ENCODE assay signal across 11 cellular contexts in genomic region chr1:38997034-38997900, GRCh38. TPM values are rescaled to one million over a fixed set of nuclear protein-coding genes. Genes with fewer than 3 reads are reported as not detected.
DNase-seq lines count a peak whose midpoint lies in the region; ATAC-seq, FAIRE-seq and TF ChIP-seq lines count a peak whose summit lies in the region.
"Had no signal": no experiment of that assay in that cellular context is flagged by ENCODE, and none has a peak within 500 bp of the region (broad histone marks: within the 10 kb centered on the region; RNA-seq: fewer than 3 reads in every experiment).

No MANE protein-coding gene starts in this region.

- H3K4me1 ChIP-seq in A549 (peaks cover 23% of the 10 kb centered on the region), H9 (ENCODE audit: insufficient read depth, low read length) (peaks cover 4% of the 10 kb centered on the region; the same call in 1 of the 2 replicates), ovary (ENCODE audit: insufficient read depth) (peaks cover 5% of the 10 kb centered on the region)

- no peak overlapping the region for H2BK20ac ChIP-seq in H9 (ENCODE audit: low read depth, low read length, poor library complexity, severe bottlenecking)

- TF ChIP-seq RAD21 in A549 (conservative IDR thresholded peaks at IDR 0.05 in 1 of 2, IDR thresholded peaks at IDR 0.05 in 1 of 2) = no peak

- H3K36me3 Mint-ChIP-seq in H9 (ENCODE audit: insufficient read depth in 1 of 3, low read depth in 3 of 3) (peaks cover 61 to 95% (median 86%) of the 10 kb centered on the region in 3 experiments), brain (peaks cover 72% of the 10 kb centered on the region)
- peaks cover 6 to 69% (median 15%) of the 10 kb centered on the region in 3 donors for H3K36me3 Mint-ChIP-seq in naive thymus-derived CD8-positive, alpha-beta T cell

- H3K9me3 Mint-ChIP-seq in H9 = no peaks in the 10 kb centered on the region
- H3K9me3 Mint-ChIP-seq in brain = no peaks in the 10 kb centered on the region
- no peaks in the 10 kb centered on the region for H3K9me3 Mint-ChIP-seq in naive thymus-derived CD8-positive, alpha-beta T cell

- ATAC-seq in A549 (no peak), HG03378 (IDR thresholded peaks at IDR 0.05; ENCODE audit: unreplicated experiment) (no peak), GM21381 (IDR thresholded peaks at IDR 0.05; ENCODE audit: unreplicated experiment) (no peak)
- peak; percentile 41 to 82 for ATAC-seq in naive thymus-derived CD8-positive, alpha-beta T cell

- H3K27ac ChIP-seq in A549 (peak overlapping the region in 1 of 2 experiments; percentile 1; a peak in 1 of 6 replicates), H9 (ENCODE audit: insufficient read length, low read depth, low read length) (no peak overlapping the region), ovary (no peak overlapping the region)

- no peak for FAIRE-seq in A549 (lab: Jason Lieb, UNC)

- H3K4me3 Mint-ChIP-seq in H9 (peak overlapping the region; percentile 9 to 19; a peak in 4 of 5 replicates), brain (peak overlapping the region in 3 of 5 experiments; percentile 36 to 50 (median 48))
- H3K4me3 Mint-ChIP-seq in naive thymus-derived CD8-positive, alpha-beta T cell = peak overlapping the region; percentile 54 to 79 (median 72)

- no peaks in the 10 kb centered on the region for H4K20me1 ChIP-seq in H9 (ENCODE audit: control insufficient read depth, insufficient read depth, insufficient read length)

- H2BK120ac ChIP-seq in H9 (ENCODE audit: low read depth, low read length, poor library complexity, severe bottlenecking) = no peak overlapping the region

- no peaks in the 10 kb centered on the region for H3K79me1 ChIP-seq in H9 (ENCODE audit: insufficient read depth, low read depth, low read length, poor library complexity, severe bottlenecking)

- H3K79me2 ChIP-seq in H9 (ENCODE audit: insufficient read depth, low read length) = peaks cover 50% of the 10 kb centered on the region

- H3K27ac Mint-ChIP-seq in H9 (peak overlapping the region; percentile 60 to 95 (median 77); a peak in 4 of 7 replicates), brain (peak overlapping the region; percentile 2 to 71 (median 51))
- peak overlapping the region; percentile 63 to 95 (median 88) for H3K27ac Mint-ChIP-seq in naive thymus-derived CD8-positive, alpha-beta T cell

- H2BK12ac ChIP-seq in H9 (ENCODE audit: insufficient read length, low read depth, low read length) = no peak overlapping the region

- H3K23me2 ChIP-seq in H9 (ENCODE audit: insufficient read length, low read depth, low read length, poor library complexity, severe bottlenecking) = peaks cover 7% of the 10 kb centered on the region

- H2BK15ac ChIP-seq in H9 (ENCODE audit: low read depth, low read length) = no peak overlapping the region

- H3K4me3 ChIP-seq in A549 (no peak overlapping the region), ovary (no peak overlapping the region)

- POLR2A ChIA-PET in A549 (lab: Yijun Ruan, JAX) = interaction anchor here (1.3 kb wide), 1 partner anchor 29 kb away, joined by 4 read pairs; the partner anchor contains the start of gene NDUFS5
- POLR2A ChIA-PET in naive thymus-derived CD8-positive, alpha-beta T cell (lab: Charles Lee) = interaction anchor here (1.0 to 2.0 kb wide), 4 partner anchors 19 to 68 kb away, joined by 3 to 11 read pairs (median 6); partner anchors contain the start of gene NDUFS5

- no peak overlapping the region for H3K56ac ChIP-seq in H9 (ENCODE audit: insufficient read length, low read depth, low read length)

- no peak overlapping the region for H3K18ac ChIP-seq in H9 (ENCODE audit: insufficient read length, low read depth, low read length)

- peaks cover 61 to 83% of the 10 kb centered on the region in 2 experiments for H3K4me1 Mint-ChIP-seq in H9
- peaks cover 56% of the 10 kb centered on the region for H3K4me1 Mint-ChIP-seq in brain
- peaks cover 37 to 68% (median 58%) of the 10 kb centered on the region in 4 donors for H3K4me1 Mint-ChIP-seq in naive thymus-derived CD8-positive, alpha-beta T cell

- H3K4ac ChIP-seq in H9 (ENCODE audit: low read depth, low read length) = no peak overlapping the region

- H3K14ac ChIP-seq in H9 (ENCODE audit: insufficient read depth, low read length) = no peak overlapping the region

- TF ChIP-seq EP300 in A549 (IDR thresholded peaks at IDR 0.05) = no peak
- no peak for TF ChIP-seq EP300 in ovary (IDR thresholded peaks at IDR 0.05)

- CTCF ChIA-PET in A549 (lab: Yijun Ruan, JAX) = interaction anchor here (1.0 kb wide), 1 partner anchor 10 kb away, joined by 5 read pairs; no protein-coding TSS in a partner anchor

- H3K9ac ChIP-seq in H9 (ENCODE audit: extremely low read depth, insufficient read length, low read length) = peak overlapping the region; percentile 17

- no peak overlapping the region for H4K91ac ChIP-seq in H9 (ENCODE audit: insufficient read length, low read depth, low read length)

- H2BK5ac ChIP-seq in H9 (ENCODE audit: insufficient read length, low read length) = no peak overlapping the region

- intact Hi-C loops in ovary (cut with DNase I) = loop anchor here in 2 of 4 donors (1.0 to 10.0 kb wide), 2 partner anchors 11 to 122 kb away; partner anchors contain the start of gene MYCBP (in 2 of the 2)

- TF ChIP-seq POLR2A in A549 (IDR thresholded peaks at IDR 0.05; ENCODE audit: low read length) (no peak), ovary (IDR thresholded peaks at IDR 0.05) (no peak)

- peak overlapping the region; percentile 35; the same call in 2 of the 3 replicates for H3K4me2 ChIP-seq in A549
- peak overlapping the region; percentile 24 for H3K4me2 ChIP-seq in H9 (ENCODE audit: insufficient read depth, insufficient read length, low read length)

- TF ChIP-seq CTCF in A549 (IDR thresholded peaks at IDR 0.05) (no peak), H9 (conservative IDR thresholded peaks at IDR 0.05) (no peak), brain (conservative IDR thresholded peaks at IDR 0.05) (no peak), ovary (IDR thresholded peaks at IDR 0.05) (no peak)

- H3T11ph ChIP-seq in H9 (ENCODE audit: low read length) = no peak overlapping the region

- no peaks in the 10 kb centered on the region for H3K9me3 ChIP-seq in A549
- H3K9me3 ChIP-seq in H9 (ENCODE audit: control insufficient read depth, low read depth, low read length) = no peaks in the 10 kb centered on the region
- no peaks in the 10 kb centered on the region for H3K9me3 ChIP-seq in ovary

- H4K8ac ChIP-seq in H9 (replicated peaks; ENCODE audit: insufficient read length, low read depth, low read length) = no peak overlapping the region

- no peak overlapping the region for H2AK5ac ChIP-seq in H9 (ENCODE audit: insufficient read length, low read length)

- DNase-seq in A549 (ENCODE audit: low read depth in 1 of 2, low spot score in 1 of 2) = no peak
- no peak for DNase-seq in H9
- peak in 3 of 10 donors; percentile 29 to 45 (median 33) for DNase-seq in naive thymus-derived CD8-positive, alpha-beta T cell
- no peak for DNase-seq in ovary
- DNase-seq in activated CD4-positive, alpha-beta T cell treated with anti-CD3 and anti-CD28 coated beads for 48 hours = no peak
- DNase-seq: COR-L47; effector CD4-positive, alpha-beta T cell; NCI-H2029 had no signal

- H3K27me3 Mint-ChIP-seq in H9 (ENCODE audit: low read depth) (no peaks in the 10 kb centered on the region; the same call in 1 of the 2 replicates), brain (peaks cover under 1% of the 10 kb centered on the region)
- H3K27me3 Mint-ChIP-seq in naive thymus-derived CD8-positive, alpha-beta T cell = no peaks in the 10 kb centered on the region

- no peak overlapping the region for H3K23ac ChIP-seq in H9 (ENCODE audit: insufficient read length, low read depth, low read length)

- no peak overlapping the region for H2AFZ ChIP-seq in H9 (ENCODE audit: low read length)

- H4K5ac ChIP-seq in H9 (ENCODE audit: insufficient read length, low read depth, low read length) = no peak overlapping the region

- no peaks in the 10 kb centered on the region for H3K36me3 ChIP-seq in ovary

- WGBS in A549 (ENCODE audit: missing lambda C conversion rate) = 39% methylated on average over 4 of the region's 4 CpGs
- WGBS in H9 (ENCODE audit: extremely low coverage, insufficient read length, low lambda C conversion rate) = no CpG with 5 or more reads among the region's 4 CpGs
- 45 to 55% (median 45%) methylated on average over 4 of the region's 4 CpGs for WGBS in ovary, 3 donors

- H3K27me3 ChIP-seq in H9 (ENCODE audit: insufficient read depth, low read length) (no peaks in the 10 kb centered on the region), ovary (no peaks in the 10 kb centered on the region)

RNA-seq across cellular contexts. Expression of gene AKIRIN1, which starts 6.2 kb away (rescaled TPM):
- polyA plus RNA-seq in A549 (2011; rRNA removed) (62.0 and 72.0 TPM in 2 replicates), A549 (2017; fragmentation: RNase III; extraction: RNeasy Plus Mini Kit Qiagen cat#74134 plus additional on column Dnase treatment) (37.7 to 39.6 TPM (median 38.6 TPM) in 3 replicates), brain (ENCODE audit: insufficient read depth, low read depth, low replicate concordance) (33.0 TPM), ovary (10 to 100 TPM; 14.9 to 64.6 TPM)
- polyA plus RNA-seq in A549 (2012; cell fraction: cytosol; rRNA removed) = 25.4 and 35.3 TPM in 2 replicates
- polyA plus RNA-seq in A549 (2012; cell fraction: nucleus; rRNA removed) = 11.8 and 13.0 TPM in 2 replicates
- 19.3 and 25.1 TPM in 2 replicates for polyA minus RNA-seq in A549 (2011; rRNA and poly(A)+ RNA removed)
- total RNA-seq in H9 (2021) (235 and 237 TPM in 2 replicates), ovary (10 to 100 TPM; 19.1 to 49.0 (median 42.4) TPM)
- total RNA-seq in naive thymus-derived CD8-positive, alpha-beta T cell = 10 to 100 TPM; 74.5 to 76.0 TPM
- polyA plus RNA-seq in naive thymus-derived CD8-positive, alpha-beta T cell = 10 to 100 TPM; 92.9 to 99.2 (median 93.7) TPM

RNA-seq across cellular contexts. Expression of gene NDUFS5, which starts 28.9 kb away (rescaled TPM):
- polyA plus RNA-seq in A549 (2011; rRNA removed) (521 and 711 TPM in 2 replicates), A549 (2017; fragmentation: RNase III; extraction: RNeasy Plus Mini Kit Qiagen cat#74134 plus additional on column Dnase treatment) (534 to 612 TPM (median 540 TPM) in 3 replicates), brain (ENCODE audit: insufficient read depth, low read depth, low replicate concordance) (540 TPM), ovary (100 to 1,000 TPM; 438 to 492 TPM)
- polyA plus RNA-seq in A549 (2012; cell fraction: cytosol; rRNA removed) = 320 and 532 TPM in 2 replicates
- polyA plus RNA-seq in A549 (2012; cell fraction: nucleus; rRNA removed) = 98.9 and 237 TPM in 2 replicates
- 97.1 and 134 TPM in 2 replicates for polyA minus RNA-seq in A549 (2011; rRNA and poly(A)+ RNA removed)
- total RNA-seq in H9 (2021) (367 and 376 TPM in 2 replicates), ovary (100 to 1,000 TPM; 126 to 378 (median 195) TPM)
- total RNA-seq in naive thymus-derived CD8-positive, alpha-beta T cell = 100 to 1,000 TPM; 104 to 118 TPM
- 100 to 1,000 TPM; 614 to 657 (median 626) TPM for polyA plus RNA-seq in naive thymus-derived CD8-positive, alpha-beta T cell

RNA-seq across cellular contexts. Expression of gene RHBDL2, which starts 55.6 kb away (rescaled TPM):
- polyA plus RNA-seq in A549 (2011; rRNA removed) (2.5 and 2.6 TPM in 2 replicates), A549 (2017; fragmentation: RNase III; extraction: RNeasy Plus Mini Kit Qiagen cat#74134 plus additional on column Dnase treatment) (3.4 to 3.7 TPM (median 3.6 TPM) in 3 replicates), brain (ENCODE audit: insufficient read depth, low read depth, low replicate concordance) (2.6 TPM), ovary (under 1 TPM; 0.19 to 0.32 TPM)
- polyA plus RNA-seq in A549 (2012; cell fraction: cytosol; rRNA removed) = 1.0 and 1.2 TPM in 2 replicates
- polyA plus RNA-seq in A549 (2012; cell fraction: nucleus; rRNA removed) = 0.49 and 0.50 TPM in 2 replicates
- polyA minus RNA-seq in A549 (2011; rRNA and poly(A)+ RNA removed) = 0.24 and 1.1 TPM in 2 replicates
- total RNA-seq in H9 (2021) (0.15 TPM in 1 of 2 replicates, not detected in the other), ovary (under 1 TPM in 4 of 7 donors, not detected in 3; 0.10 to 0.35 (median 0.24) TPM)
- total RNA-seq in naive thymus-derived CD8-positive, alpha-beta T cell = not detected
- polyA plus RNA-seq in naive thymus-derived CD8-positive, alpha-beta T cell = under 1 TPM in 1 of 3 donors, not detected in 2; 0.14 TPM

Comparison
In these comparisons a context has a peak if more than half of its experiments do, and no peak if none do; other contexts are left out.
1. ATAC-seq: peak in naive thymus-derived CD8-positive, alpha-beta T cell (2 of 2); none in A549 (0 of 2), HG03378 (single experiment) and GM21381 (single experiment).
2. H3K4me3 Mint-ChIP-seq: peak in every context shown above with its lines; median percentile 72 in naive thymus-derived CD8-positive, alpha-beta T cell; 48 in brain; 14 in H9.
3. Peak in every context shown above with its lines, with median percentiles within 50 percentile points of each other: H3K27ac Mint-ChIP-seq.